Comparison of ENCODE assay signal across 9 cellular contexts in the genomic region with DNA sequence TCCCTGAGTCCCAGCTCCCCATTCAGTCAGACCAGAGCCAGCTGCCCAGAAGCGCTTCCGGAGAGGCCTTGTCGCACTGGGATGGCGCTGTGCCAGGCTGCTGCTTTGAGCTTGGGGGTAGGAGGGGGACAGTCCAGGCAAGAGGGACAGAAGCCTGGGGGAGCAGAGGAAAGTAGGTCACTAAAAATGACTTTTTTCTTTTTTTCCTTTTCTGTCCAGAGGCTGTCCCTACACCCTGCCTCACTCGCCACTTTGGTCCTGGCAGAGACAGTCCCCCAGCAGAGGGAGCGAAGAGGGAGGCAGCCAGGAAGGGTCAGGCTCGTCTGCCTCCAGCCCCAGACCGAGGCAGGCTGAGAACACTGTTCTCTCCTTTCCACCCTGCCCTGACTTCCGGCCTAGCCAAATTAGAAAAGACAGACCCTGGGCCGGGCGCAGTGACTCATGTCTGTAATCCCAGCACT. TPM values are rescaled to one million over a fixed set of nuclear protein-coding genes. Genes with fewer than 3 reads are reported as not detected.
A peak's percentile ranks its signal among the peaks of the same experiment; 100 is the strongest.
DNase-seq lines count a peak whose midpoint lies in the region; ATAC-seq and TF ChIP-seq lines count a peak whose summit lies in the region.
"Had no signal": no experiment of that assay in that cellular context is flagged by ENCODE, and none has a peak within 500 bp of the region (broad histone marks: within the 10 kb centered on the region; RNA-seq: fewer than 3 reads in every experiment).

No MANE protein-coding gene starts in this region.

- no peak for TF ChIP-seq POLR2A in tibial nerve (IDR thresholded peaks at IDR 0.05)

- WGBS in tibial nerve, 2 donors: 32 to 34% methylated on average over 11 of the region's 11 CpGs

- no peak for TF ChIP-seq CTCF in coronary artery (IDR thresholded peaks at IDR 0.05)
- TF ChIP-seq CTCF in tibial nerve (IDR thresholded peaks at IDR 0.05): peak in 2 of 5 experiments; percentile 11 to 15

- H3K4me3 ChIP-seq in coronary artery: no peak overlapping the region
- H3K4me3 ChIP-seq in tibial nerve: no peak overlapping the region

- peak; percentile 33 for DNase-seq in NCI-H510A (lab: John Stamatoyannopoulos, UW)
- no peak for DNase-seq in coronary artery (ENCODE audit: low spot score)
- peak; percentile 47 to 74 for DNase-seq in lung microvascular endothelial cell (ENCODE audit: low read depth in 2 of 2)
- DNase-seq in tibial nerve (ENCODE audit: low spot score in 2 of 2): peak in 1 of 2 donors; percentile 47
- no peak for DNase-seq in epidermal melanocyte (ENCODE audit: insufficient read length, low spot score)
- DNase-seq: NCI-H2081 had no signal

- no peak for TF ChIP-seq EP300 in tibial nerve (IDR thresholded peaks at IDR 0.05)

- peak overlapping the region; percentile 82 to 86 for H3K27ac ChIP-seq in coronary artery
- H3K27ac ChIP-seq in tibial nerve: peak overlapping the region; percentile 60 to 95 (median 84)

- H3K9me3 ChIP-seq in tibial nerve: no peaks in the 10 kb centered on the region

- no peaks in the 10 kb centered on the region for H3K27me3 ChIP-seq in tibial nerve

- peaks cover 0 to 16% (median 0%) of the 10 kb centered on the region in 3 donors for H3K36me3 ChIP-seq in tibial nerve

- ATAC-seq in GM19452 (IDR thresholded peaks at IDR 0.05; ENCODE audit: unreplicated experiment) (no peak), HG02588 (IDR thresholded peaks at IDR 0.05; ENCODE audit: unreplicated experiment) (no peak), HG02870 (IDR thresholded peaks at IDR 0.05; ENCODE audit: unreplicated experiment) (no peak)

- H3K4me1 ChIP-seq in tibial nerve: peaks cover 6 to 99% (median 67%) of the 10 kb centered on the region in 4 donors

RNA-seq across cellular contexts. Expression of a gene that starts 15.8 kb away (rescaled TPM):
- 42.7 and 67.5 TPM in 2 replicates for total RNA-seq in lung microvascular endothelial cell
- total RNA-seq in tibial nerve: 100 to 1,000 TPM; 156 to 206 (median 157) TPM

Comparison
In these comparisons a context has a peak if more than half of its experiments do, and no peak if none do; other contexts are left out.
1. DNase-seq: peak in NCI-H510A (single experiment) and lung microvascular endothelial cell (2 of 2); none in coronary artery (single experiment) and epidermal melanocyte (single experiment).